In the genomic region with DNA sequence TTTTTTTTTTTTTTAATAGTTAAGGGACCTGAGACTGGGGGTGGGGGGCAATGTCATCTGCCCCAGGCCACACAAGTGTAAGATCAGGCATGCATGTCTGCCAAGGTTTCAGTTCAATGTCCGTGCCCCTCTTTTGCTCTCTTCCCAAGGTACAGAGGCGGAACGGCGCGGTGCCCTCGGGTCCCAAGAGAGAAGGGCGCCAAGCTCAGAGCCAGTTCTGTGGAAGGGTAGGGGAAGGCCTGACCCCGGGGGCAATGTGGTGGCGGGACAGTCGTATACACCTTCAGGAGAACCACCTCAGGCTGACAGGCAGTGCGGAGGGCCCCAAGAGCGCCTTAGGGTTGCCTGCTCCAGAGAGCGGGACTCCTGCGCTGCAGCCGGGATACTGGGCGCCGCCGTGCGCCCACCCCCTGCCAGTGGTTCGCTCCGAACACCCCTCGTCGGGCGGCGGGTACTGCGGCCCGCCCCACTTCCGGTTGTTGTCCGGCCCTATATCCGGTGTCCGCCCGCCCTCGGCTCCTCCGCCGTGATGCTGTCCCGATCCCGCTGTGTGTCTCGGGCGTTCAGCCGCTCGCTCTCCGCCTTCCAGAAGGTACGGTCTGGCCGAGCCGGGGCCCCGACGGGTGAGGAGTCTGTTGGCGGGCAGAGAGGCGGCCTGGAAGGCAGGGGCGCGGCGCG, we compare ENCODE assay signal across 8 cellular contexts. TPM values are rescaled to one million over a fixed set of nuclear protein-coding genes. Genes with fewer than 3 reads are reported as not detected.
A peak's percentile ranks its signal among the peaks of the same experiment; 100 is the strongest.
DNase-seq lines count a peak whose midpoint lies in the region; ATAC-seq and TF ChIP-seq lines count a peak whose summit lies in the region.

A gene (plus strand): TSS at position 492 of the 678 bp plus-strand sequence. CDS start 38 bp downstream, at position 530.

- peaks cover 39% of the 10 kb centered on the region for H3F3A ChIP-seq in GM23248 (ENCODE audit: insufficient read depth)

- H3K4me1 Mint-ChIP-seq in naive thymus-derived CD4-positive, alpha-beta T cell = peaks cover 49 to 82% (median 72%) of the 10 kb centered on the region in 7 donors

- H3K27ac Mint-ChIP-seq in naive thymus-derived CD4-positive, alpha-beta T cell = peak within 1 kb of the TSS; percentile 96 to 100 (median 99)

- CTCF ChIA-PET in naive thymus-derived CD4-positive, alpha-beta T cell (lab: Charles Lee) = interaction anchor here (1.8 to 9.0 kb wide), 4 partner anchors 14 to 25 kb away, joined by 6 to 68 read pairs (median 36); no protein-coding TSS in a partner anchor

- DNase-seq in Daoy (ENCODE audit: low read depth) (peak; percentile 93), GM23248 (peak; percentile 93), Kasumi-1 (lab: John Stamatoyannopoulos, UW) (peak; percentile 81 to 90), RPMI8226 (peak; percentile 88), fibroblast of lung (ENCODE audit: low read depth in 2 of 2) (peak; percentile 86)
- DNase-seq in activated T-helper 1 cell treated with anti-CD3 and anti-CD28 coated beads, Interleukin-2, amount 50 U/mL, for 16 hours (ENCODE audit: low read depth in 1 of 2, low spot score in 1 of 2) = peak; percentile 70 to 79
- DNase-seq in naive thymus-derived CD4-positive, alpha-beta T cell = peak; percentile 74 to 94 (median 81)
- DNase-seq in stimulated activated naive CD4-positive, alpha-beta T cell (lab: John Stamatoyannopoulos, UW) = peak; percentile 67 to 84 (median 78)

- H3K36me3 Mint-ChIP-seq in naive thymus-derived CD4-positive, alpha-beta T cell = peaks cover 0 to 13% (median 6%) of the 10 kb centered on the region in 5 donors

- H3K4me3 ChIP-seq in GM23248 = peak within 1 kb of the TSS; percentile 93
- H3K4me3 ChIP-seq in fibroblast of lung (replicated peaks in 1 of 4; ENCODE audit: control extremely low read depth in 1 of 4, insufficient read depth in 1 of 4, low read depth in 3 of 4, low read length in 4 of 4) = peak within 1 kb of the TSS; percentile 67 to 98 (median 86)
- peak within 1 kb of the TSS; percentile 77 for H3K4me3 ChIP-seq in naive thymus-derived CD4-positive, alpha-beta T cell (ENCODE audit: low read length)

- peak within 1 kb of the TSS; percentile 98 for H3K9ac ChIP-seq in GM23248
- H3K9ac ChIP-seq in fibroblast of lung (ENCODE audit: insufficient read depth, low read length) = peak within 1 kb of the TSS; percentile 98

- no peaks in the 10 kb centered on the region for H3K36me3 ChIP-seq in GM23248 (ENCODE audit: low read depth)
- no peaks in the 10 kb centered on the region for H3K36me3 ChIP-seq in fibroblast of lung (ENCODE audit: control insufficient read depth, insufficient read depth, low read length)
- peaks cover 0 to 9% (median 0%) of the 10 kb centered on the region in 3 experiments for H3K36me3 ChIP-seq in naive thymus-derived CD4-positive, alpha-beta T cell (ENCODE audit: control insufficient read depth in 2 of 3, insufficient read depth in 3 of 3, low read length in 3 of 3)

- peak within 1 kb of the TSS; percentile 94 to 100 (median 98) for H3K4me3 Mint-ChIP-seq in naive thymus-derived CD4-positive, alpha-beta T cell

- TF ChIP-seq CTCF in fibroblast of lung (conservative IDR thresholded peaks at IDR 0.05 in 1 of 2, IDR thresholded peaks at IDR 0.05 in 1 of 2; ENCODE audit: low read depth in 1 of 2, low read length in 2 of 2) = no peak

- H3K9me2 ChIP-seq in GM23248 (ENCODE audit: insufficient read depth) = no peaks in the 10 kb centered on the region

- intact Hi-C loops in naive thymus-derived CD4-positive, alpha-beta T cell (cut with micrococcal nuclease) = loop anchor here (1.0 to 5.0 kb wide), 10 partner anchors 15 to 368 kb away; a partner anchor contains a TSS

- peak; percentile 91 for ATAC-seq in naive thymus-derived CD4-positive, alpha-beta T cell

- H2AFZ ChIP-seq in GM23248 (peak within 1 kb of the TSS; percentile 98), fibroblast of lung (ENCODE audit: low read length) (peak within 1 kb of the TSS; percentile 92)

- H3K9me3 ChIP-seq in GM23248 (ENCODE audit: low read depth) = no peaks in the 10 kb centered on the region
- H3K9me3 ChIP-seq in fibroblast of lung (ENCODE audit: control insufficient read depth, insufficient read depth, low read depth, low read length) = no peaks in the 10 kb centered on the region
- no peaks in the 10 kb centered on the region for H3K9me3 ChIP-seq in naive thymus-derived CD4-positive, alpha-beta T cell (ENCODE audit: control insufficient read depth in 2 of 3, low read length in 3 of 3)

- peak within 1 kb of the TSS; percentile 96 for H3K27ac ChIP-seq in GM23248
- peak within 1 kb of the TSS; percentile 86 for H3K27ac ChIP-seq in fibroblast of lung (ENCODE audit: insufficient read depth, low read length)
- H3K27ac ChIP-seq in naive thymus-derived CD4-positive, alpha-beta T cell (ENCODE audit: low read depth, low read length) = peak within 1 kb of the TSS; percentile 91

- peaks cover 30% of the 10 kb centered on the region for H3K4me1 ChIP-seq in GM23248 (ENCODE audit: insufficient read depth)
- peaks cover 29% of the 10 kb centered on the region for H3K4me1 ChIP-seq in fibroblast of lung (ENCODE audit: control insufficient read depth, extremely low read depth, insufficient read depth, low read length)
- H3K4me1 ChIP-seq in naive thymus-derived CD4-positive, alpha-beta T cell (ENCODE audit: control insufficient read depth in 2 of 2, insufficient read depth in 2 of 2, low read length in 2 of 2) = peaks cover 31 to 35% of the 10 kb centered on the region in 2 donors

- in situ Hi-C loops in GM23248 (cut with MboI) = no loop called here

- H3K27me3 ChIP-seq in GM23248 (replicated peaks; ENCODE audit: insufficient read depth) = no peaks in the 10 kb centered on the region
- no peaks in the 10 kb centered on the region for H3K27me3 ChIP-seq in fibroblast of lung (ENCODE audit: control insufficient read depth, insufficient read depth, low read length)
- no peaks in the 10 kb centered on the region for H3K27me3 ChIP-seq in naive thymus-derived CD4-positive, alpha-beta T cell (ENCODE audit: control insufficient read depth in 2 of 2, insufficient read depth in 2 of 2, low read length in 2 of 2)

- no peaks in the 10 kb centered on the region for H3K27me3 Mint-ChIP-seq in naive thymus-derived CD4-positive, alpha-beta T cell

- POLR2A ChIA-PET in naive thymus-derived CD4-positive, alpha-beta T cell (lab: Charles Lee) = interaction anchor here (0.6 to 6.8 kb wide), 12 partner anchors 10 to 263 kb away, joined by 3 to 52 read pairs (median 4); a partner anchor contains a TSS

- no peaks in the 10 kb centered on the region for H3K9me3 Mint-ChIP-seq in naive thymus-derived CD4-positive, alpha-beta T cell

- peaks cover 15% of the 10 kb centered on the region; the same call in 1 of the 2 replicates for H4K20me1 ChIP-seq in GM23248 (ENCODE audit: insufficient read depth)
- no peaks in the 10 kb centered on the region for H4K20me1 ChIP-seq in fibroblast of lung (ENCODE audit: control insufficient read depth, extremely low read depth, insufficient read depth, low read length)

- H3K79me2 ChIP-seq in GM23248 (ENCODE audit: insufficient read depth) (peaks cover 42% of the 10 kb centered on the region), fibroblast of lung (ENCODE audit: control insufficient read depth, insufficient read depth, low read length) (peaks cover 42% of the 10 kb centered on the region)

- 1% methylated on average over 38 to 44 of the region's 53 CpGs for WGBS in GM23248 (ENCODE audit: low coverage in 1 of 2, low lambda C conversion rate in 2 of 2, missing lambda C conversion rate in 2 of 2), 2 experiments

- H3K4me2 ChIP-seq in GM23248 (ENCODE audit: unreplicated experiment) = peak within 1 kb of the TSS; percentile 96
- H3K4me2 ChIP-seq in fibroblast of lung (ENCODE audit: extremely low read depth, insufficient read depth, low read length) = peak within 1 kb of the TSS; percentile 86

RNA-seq across cellular contexts. Expression of the gene that starts here (rescaled TPM):
- 40.8 and 43.2 TPM in 2 replicates for total RNA-seq in Daoy (2014; rRNA removed; shearing (Covaris generic))
- 60.8 and 88.1 TPM in 2 replicates for total RNA-seq in GM23248 (2014; rRNA removed; shearing (Covaris generic))
- 11.8 and 12.4 TPM in 2 replicates for polyA plus RNA-seq in GM23248 (2016; fragmentation: Nextera tagmentation; extraction: Ambion mirVana)
- 47.0 and 95.3 TPM in 2 replicates for total RNA-seq in fibroblast of lung
- polyA plus RNA-seq in fibroblast of lung = 214 and 236 TPM in 2 replicates
- polyA plus RNA-seq in fibroblast of lung (2012) = 108 and 115 TPM in 2 replicates
- polyA minus RNA-seq in fibroblast of lung (ENCODE audit: low replicate concordance) = 204 and 217 TPM in 2 replicates
- 100 to 1,000 TPM in 2 of 5 experiments, 10 to 100 TPM in 3; 90.0 to 132 (median 96.5) TPM for total RNA-seq in naive thymus-derived CD4-positive, alpha-beta T cell
- 1 to 10 TPM; 8.9 to 9.2 TPM for polyA plus RNA-seq in naive thymus-derived CD4-positive, alpha-beta T cell

Comparison
In these comparisons a context has a peak if more than half of its experiments do, and no peak if none do; other contexts are left out.
1. Peak in every context shown above with its lines: DNase-seq, ATAC-seq, H3K4me3 ChIP-seq and H3K27ac ChIP-seq.